8 cellular contexts compared by ENCODE assay signal in genomic region chr2:105775809-105776559, GRCh38. TPM values are rescaled to one million over a fixed set of nuclear protein-coding genes. Genes with fewer than 3 reads are reported as not detected.
DNase-seq lines count a peak whose midpoint lies in the region; ATAC-seq, FAIRE-seq and TF ChIP-seq lines count a peak whose summit lies in the region.

No MANE protein-coding gene starts in this region.

- no peak for TF ChIP-seq POLR2A in ovary (IDR thresholded peaks at IDR 0.05)

- WGBS in ovary, 3 donors = 83 to 84% (median 84%) methylated on average over 11 of the region's 11 CpGs

- H3K4me2 ChIP-seq in BLaER1 treated with 17β-estradiol and CSF1 and Interleukin-3, amounts not matched to agents 10 nM and 100 nM = peak overlapping the region; percentile 88 to 99 (median 96)

- peaks cover 0 to 27% (median 19%) of the 10 kb centered on the region in 11 experiments; a peak in 13 of 22 replicates for H3K36me3 ChIP-seq in BLaER1 treated with 17β-estradiol and CSF1 and Interleukin-3, amounts not matched to agents 10 nM and 100 nM
- no peaks in the 10 kb centered on the region for H3K36me3 ChIP-seq in ovary

- FAIRE-seq in HTR-8/SVneo (lab: Jason Lieb, UNC) = no peak

- no peak for TF ChIP-seq EP300 in ovary (IDR thresholded peaks at IDR 0.05)

- peak overlapping the region in 10 of 11 experiments; percentile 56 to 81 (median 76); a peak in 19 of 22 replicates for H3K9ac ChIP-seq in BLaER1 treated with 17β-estradiol and CSF1 and Interleukin-3, amounts not matched to agents 10 nM and 100 nM

- DNase-seq in central memory CD4-positive, alpha-beta T cell = peak; percentile 45
- DNase-seq in ovary (no peak), HTR-8/SVneo (ENCODE audit: insufficient read length, low spot score) (no peak), OCI-M1 (lab: John Stamatoyannopoulos, UW) (no peak), A172 (ENCODE audit: low spot score) (no peak)

- peaks cover 90 to 100% (median 100%) of the 10 kb centered on the region in 10 experiments for H3K4me1 ChIP-seq in BLaER1 treated with 17β-estradiol and CSF1 and Interleukin-3, amounts not matched to agents 10 nM and 100 nM
- H3K4me1 ChIP-seq in ovary (ENCODE audit: insufficient read depth) = peaks cover 25% of the 10 kb centered on the region

- peaks cover 26 to 91% (median 61%) of the 10 kb centered on the region in 11 experiments; a peak in 15 of 22 replicates for H4K20me1 ChIP-seq in BLaER1 treated with 17β-estradiol and CSF1 and Interleukin-3, amounts not matched to agents 10 nM and 100 nM

- ATAC-seq in GM19395 (IDR thresholded peaks at IDR 0.05; ENCODE audit: unreplicated experiment) (peak; percentile 50), HG03442 (IDR thresholded peaks at IDR 0.05; ENCODE audit: unreplicated experiment) (peak; percentile 48)

- no peaks in the 10 kb centered on the region for H3K27me3 ChIP-seq in BLaER1 treated with 17β-estradiol and CSF1 and Interleukin-3, amounts not matched to agents 10 nM and 100 nM
- no peaks in the 10 kb centered on the region for H3K27me3 ChIP-seq in ovary

- no peaks in the 10 kb centered on the region for H3K9me3 ChIP-seq in BLaER1 treated with 17β-estradiol and CSF1 and Interleukin-3, amounts not matched to agents 10 nM and 100 nM (replicated peaks in 1 of 11)
- H3K9me3 ChIP-seq in ovary = no peaks in the 10 kb centered on the region

- H3K4me3 ChIP-seq in BLaER1 treated with 17β-estradiol and CSF1 and Interleukin-3, amounts not matched to agents 10 nM and 100 nM = peak overlapping the region in 8 of 10 experiments; percentile 25 to 59 (median 43); a peak in 14 of 20 replicates
- H3K4me3 ChIP-seq in ovary = no peak overlapping the region

- intact Hi-C loops in ovary (cut with DNase I) = no loop called here

- no peak for TF ChIP-seq CTCF in ovary (IDR thresholded peaks at IDR 0.05)

- peak overlapping the region in 10 of 11 experiments; percentile 63 to 95 (median 85); a peak in 20 of 22 replicates for H3K27ac ChIP-seq in BLaER1 treated with 17β-estradiol and CSF1 and Interleukin-3, amounts not matched to agents 10 nM and 100 nM
- no peak overlapping the region for H3K27ac ChIP-seq in ovary

RNA-seq across cellular contexts. Expression of gene NCK2, which starts 31.3 kb away (rescaled TPM):
- total RNA-seq in ovary = 10 to 100 TPM; 16.7 to 42.9 (median 31.2) TPM
- 10 to 100 TPM; 22.3 to 38.7 TPM for polyA plus RNA-seq in ovary
- 29.1 and 44.0 TPM in 2 replicates for total RNA-seq in A172 (2014; rRNA removed; shearing (Covaris generic))

Comparison
In these comparisons a context has a peak if more than half of its experiments do, and no peak if none do; other contexts are left out.
1. H3K27ac ChIP-seq: peak in BLaER1 treated with 17β-estradiol and CSF1 and Interleukin-3, amounts not matched to agents 10 nM and 100 nM (10 of 11); none in ovary (0 of 2).